In genomic region chr7:75537731-75538130, GRCh38 we compare ENCODE assay signal across 20 cellular contexts. TPM values are rescaled to one million over a fixed set of nuclear protein-coding genes. Genes with fewer than 3 reads are reported as not detected.
"Had no signal": no experiment of that assay in that cellular context is flagged by ENCODE, and none has a peak within 500 bp of the region (broad histone marks: within the 10 kb centered on the region; RNA-seq: fewer than 3 reads in every experiment).

No MANE protein-coding gene starts in this region.

- H2AFZ ChIP-seq: hepatocyte had no signal

- H3K27me3 Mint-ChIP-seq: naive thymus-derived CD4-positive, alpha-beta T cell had no signal

- H3K9me3 Mint-ChIP-seq: naive thymus-derived CD4-positive, alpha-beta T cell; nephron progenitor cell had no signal

- H3K4me3 ChIP-seq: hepatocyte, tibial artery, upper lobe of left lung, vagina had no signal

- H3K27ac Mint-ChIP-seq: naive thymus-derived CD4-positive, alpha-beta T cell; nephron progenitor cell had no signal

- H3K27me3 ChIP-seq: hepatocyte, tibial artery, upper lobe of left lung, vagina had no signal

- H3K36me3 Mint-ChIP-seq: naive thymus-derived CD4-positive, alpha-beta T cell had no signal

- DNase-seq: dermis blood vessel endothelial cell; foreskin melanocyte; kidney glomerular epithelial cell; mesendoderm; naive thymus-derived CD4-positive, alpha-beta T cell; nephron progenitor cell; small intestine; stimulated activated CD4-positive, alpha-beta T cell treated with anti-CD3 and anti-CD28 coated beads, Interleukin-2, amount 100 ng/mL, for 48 hours; stimulated activated naive CD8-positive, alpha-beta T cell treated with anti-CD3 and anti-CD28 coated beads, Interleukin-15, Interleukin-2, amounts not matched to agents 100 U/mL and 50 U/mL, for 24 hours; upper lobe of left lung had no signal

- H3K4me2 ChIP-seq: hepatocyte had no signal

- H3K79me2 ChIP-seq: hepatocyte had no signal

- H3K9me3 ChIP-seq: tibial artery, upper lobe of left lung, vagina had no signal

- H3K27ac ChIP-seq: hepatocyte, tibial artery, upper lobe of left lung, vagina had no signal

- H3K4me3 Mint-ChIP-seq: naive thymus-derived CD4-positive, alpha-beta T cell; nephron progenitor cell had no signal

- H3K4me1 ChIP-seq: tibial artery, vagina had no signal

- ATAC-seq: naive thymus-derived CD4-positive, alpha-beta T cell; stimulated activated naive CD8-positive, alpha-beta T cell treated with anti-CD3 and anti-CD28 coated beads, Interleukin-15, Interleukin-2, amounts not matched to agents 100 U/mL and 50 U/mL, for 24 hours had no signal

RNA-seq across cellular contexts. Expression of gene SPDYE5, which starts 45.6 kb away (rescaled TPM):
- total RNA-seq: dermis blood vessel endothelial cell, endothelial cell of umbilical vein, hepatocyte, liver, lung microvascular endothelial cell, mononuclear cell, omental fat pad, pulmonary artery endothelial cell, temporal lobe, upper lobe of left lung, vagina had no signal
